23 cellular contexts compared by ENCODE assay signal in genomic region chr10:92810934-92811532, GRCh38. TPM values are rescaled to one million over a fixed set of nuclear protein-coding genes. Genes with fewer than 3 reads are reported as not detected.
DNase-seq lines count a peak whose midpoint lies in the region; ATAC-seq lines count a peak whose summit lies in the region.
"Had no signal": no experiment of that assay in that cellular context is flagged by ENCODE, and none has a peak within 500 bp of the region (broad histone marks: within the 10 kb centered on the region; RNA-seq: fewer than 3 reads in every experiment).

No MANE protein-coding gene starts in this region.

- CTCF ChIA-PET in activated CD8-positive, alpha-beta memory T cell treated with anti-CD3 and anti-CD28 coated beads, Interleukin-2, amount 10 ng/mL, durations not matched to agents 7 days and 5 days (lab: Charles Lee), result no interaction called here

- DNase-seq in NCI-H748 (lab: John Stamatoyannopoulos, UW; ENCODE audit: unreplicated experiment) (peak; percentile 3), NCI-H1092 (lab: John Stamatoyannopoulos, UW) (no peak), ureter (ENCODE audit: low spot score) (no peak)
- no peak for DNase-seq in activated CD8-positive, alpha-beta memory T cell treated with anti-CD3 and anti-CD28 coated beads, Interleukin-2, amount 10 ng/mL, durations not matched to agents 7 days and 5 days
- DNase-seq: activated CD8-positive, alpha-beta T cell treated with anti-CD3 and anti-CD28 coated beads, Interleukin-2, amount 10 ng/mL, durations not matched to agents 7 days and 5 days; activated T-cell treated with anti-CD3 and anti-CD28 coated beads, Interleukin-2, amount 50 U/mL, for 4 hours; AML-193; cerebellar nuclear complex; effector CD8-positive, alpha-beta T cell; GOT3; Karpas-422; midbrain; NCI-H1105; nephron progenitor cell; Peyer's patch; posterior cingulate gyrus; stimulated activated naive CD8-positive, alpha-beta T cell treated with anti-CD3 and anti-CD28 coated beads, Interleukin-15, amount 100 ng/mL, for 72 hours; T-helper 2 cell; transverse colon had no signal

- no peaks in the 10 kb centered on the region for H3K27me3 Mint-ChIP-seq in stimulated activated memory B cell treated with anti-CD40 and anti-IgM and Interleukin-4, amounts not matched to agents 10 μg/mL and 1 μg/mL and 100 μg/mL, for 72 hours
- H3K27me3 Mint-ChIP-seq in activated CD8-positive, alpha-beta memory T cell treated with anti-CD3 and anti-CD28 coated beads, Interleukin-2, amount 10 ng/mL, durations not matched to agents 7 days and 5 days, result peaks cover 34% of the 10 kb centered on the region
- H3K27me3 Mint-ChIP-seq: stimulated activated naive CD8-positive, alpha-beta T cell treated with anti-CD3 and anti-CD28 coated beads, Interleukin-15, amount 100 ng/mL, for 72 hours had no signal

- peak; percentile 82 for ATAC-seq in GM18511 (IDR thresholded peaks at IDR 0.05; ENCODE audit: unreplicated experiment)
- ATAC-seq in HG02759 (IDR thresholded peaks at IDR 0.05; ENCODE audit: unreplicated experiment), result peak; percentile 43
- ATAC-seq in stimulated activated memory B cell treated with anti-CD40 and anti-IgM and Interleukin-4, amounts not matched to agents 10 μg/mL and 1 μg/mL and 100 μg/mL, for 72 hours, result peak; percentile 68
- no peak for ATAC-seq in activated CD8-positive, alpha-beta memory T cell treated with anti-CD3 and anti-CD28 coated beads, Interleukin-2, amount 10 ng/mL, durations not matched to agents 7 days and 5 days
- ATAC-seq: activated CD8-positive, alpha-beta T cell treated with anti-CD3 and anti-CD28 coated beads, Interleukin-2, amount 10 ng/mL, durations not matched to agents 7 days and 5 days; activated T-cell treated with anti-CD3 and anti-CD28 coated beads, Interleukin-2, amount 50 U/mL, for 4 hours; stimulated activated naive CD8-positive, alpha-beta T cell treated with anti-CD3 and anti-CD28 coated beads, Interleukin-15, amount 100 ng/mL, for 72 hours had no signal

- H3K9me3 Mint-ChIP-seq in stimulated activated memory B cell treated with anti-CD40 and anti-IgM and Interleukin-4, amounts not matched to agents 10 μg/mL and 1 μg/mL and 100 μg/mL, for 72 hours, result no peaks in the 10 kb centered on the region
- no peaks in the 10 kb centered on the region for H3K9me3 Mint-ChIP-seq in activated CD8-positive, alpha-beta memory T cell treated with anti-CD3 and anti-CD28 coated beads, Interleukin-2, amount 10 ng/mL, durations not matched to agents 7 days and 5 days (ENCODE audit: low read depth)
- H3K9me3 Mint-ChIP-seq: activated naive CD4-positive, alpha-beta T cell treated with anti-CD3 and anti-CD28 coated beads, Interleukin-2, amount 50 U/mL, for 24 hours; activated T-cell treated with anti-CD3 and anti-CD28 coated beads, Interleukin-2, amount 50 U/mL, for 4 hours; nephron progenitor cell; stimulated activated naive CD8-positive, alpha-beta T cell treated with anti-CD3 and anti-CD28 coated beads, Interleukin-15, amount 100 ng/mL, for 72 hours had no signal

- H3K27ac Mint-ChIP-seq in stimulated activated memory B cell treated with anti-CD40 and anti-IgM and Interleukin-4, amounts not matched to agents 10 μg/mL and 1 μg/mL and 100 μg/mL, for 72 hours, result no peak overlapping the region
- H3K27ac Mint-ChIP-seq in activated CD8-positive, alpha-beta memory T cell treated with anti-CD3 and anti-CD28 coated beads, Interleukin-2, amount 10 ng/mL, durations not matched to agents 7 days and 5 days, result no peak overlapping the region
- H3K27ac Mint-ChIP-seq: activated CD8-positive, alpha-beta T cell treated with anti-CD3 and anti-CD28 coated beads, Interleukin-2, amount 10 ng/mL, durations not matched to agents 7 days and 5 days; activated naive CD4-positive, alpha-beta T cell treated with anti-CD3 and anti-CD28 coated beads, Interleukin-2, amount 50 U/mL, for 24 hours; nephron progenitor cell; stimulated activated naive CD8-positive, alpha-beta T cell treated with anti-CD3 and anti-CD28 coated beads, Interleukin-15, amount 100 ng/mL, for 72 hours had no signal

- peaks cover 18% of the 10 kb centered on the region for H3K4me1 Mint-ChIP-seq in stimulated activated memory B cell treated with anti-CD40 and anti-IgM and Interleukin-4, amounts not matched to agents 10 μg/mL and 1 μg/mL and 100 μg/mL, for 72 hours
- no peaks in the 10 kb centered on the region for H3K4me1 Mint-ChIP-seq in activated CD8-positive, alpha-beta memory T cell treated with anti-CD3 and anti-CD28 coated beads, Interleukin-2, amount 10 ng/mL, durations not matched to agents 7 days and 5 days
- H3K4me1 Mint-ChIP-seq: activated naive CD4-positive, alpha-beta T cell treated with anti-CD3 and anti-CD28 coated beads, Interleukin-2, amount 50 U/mL, for 24 hours; nephron progenitor cell; stimulated activated naive CD8-positive, alpha-beta T cell treated with anti-CD3 and anti-CD28 coated beads, Interleukin-15, amount 100 ng/mL, for 72 hours had no signal

- H3K4me3 Mint-ChIP-seq in stimulated activated memory B cell treated with anti-CD40 and anti-IgM and Interleukin-4, amounts not matched to agents 10 μg/mL and 1 μg/mL and 100 μg/mL, for 72 hours, result no peak overlapping the region
- H3K4me3 Mint-ChIP-seq in activated CD8-positive, alpha-beta memory T cell treated with anti-CD3 and anti-CD28 coated beads, Interleukin-2, amount 10 ng/mL, durations not matched to agents 7 days and 5 days, result no peak overlapping the region
- H3K4me3 Mint-ChIP-seq: activated CD8-positive, alpha-beta T cell treated with anti-CD3 and anti-CD28 coated beads, Interleukin-2, amount 10 ng/mL, durations not matched to agents 7 days and 5 days; activated naive CD4-positive, alpha-beta T cell treated with anti-CD3 and anti-CD28 coated beads, Interleukin-2, amount 50 U/mL, for 24 hours; activated T-cell treated with anti-CD3 and anti-CD28 coated beads, Interleukin-2, amount 50 U/mL, for 4 hours; nephron progenitor cell; stimulated activated naive CD8-positive, alpha-beta T cell treated with anti-CD3 and anti-CD28 coated beads, Interleukin-15, amount 100 ng/mL, for 72 hours had no signal

- no peaks in the 10 kb centered on the region for H3K36me3 Mint-ChIP-seq in stimulated activated memory B cell treated with anti-CD40 and anti-IgM and Interleukin-4, amounts not matched to agents 10 μg/mL and 1 μg/mL and 100 μg/mL, for 72 hours
- no peaks in the 10 kb centered on the region for H3K36me3 Mint-ChIP-seq in activated CD8-positive, alpha-beta memory T cell treated with anti-CD3 and anti-CD28 coated beads, Interleukin-2, amount 10 ng/mL, durations not matched to agents 7 days and 5 days
- H3K36me3 Mint-ChIP-seq: activated naive CD4-positive, alpha-beta T cell treated with anti-CD3 and anti-CD28 coated beads, Interleukin-2, amount 50 U/mL, for 24 hours had no signal

RNA-seq across cellular contexts. Expression of gene EXOC6, which starts 37.3 kb away (rescaled TPM):
- total RNA-seq in activated CD8-positive, alpha-beta memory T cell treated with anti-CD3 and anti-CD28 coated beads, Interleukin-2, amount 10 ng/mL, durations not matched to agents 7 days and 5 days, result 10 to 100 TPM; 11.9 to 12.1 TPM
- total RNA-seq in ureter, result 16.6 TPM
